Comparison of ENCODE assay signal across 1 cellular context in the genomic region with DNA sequence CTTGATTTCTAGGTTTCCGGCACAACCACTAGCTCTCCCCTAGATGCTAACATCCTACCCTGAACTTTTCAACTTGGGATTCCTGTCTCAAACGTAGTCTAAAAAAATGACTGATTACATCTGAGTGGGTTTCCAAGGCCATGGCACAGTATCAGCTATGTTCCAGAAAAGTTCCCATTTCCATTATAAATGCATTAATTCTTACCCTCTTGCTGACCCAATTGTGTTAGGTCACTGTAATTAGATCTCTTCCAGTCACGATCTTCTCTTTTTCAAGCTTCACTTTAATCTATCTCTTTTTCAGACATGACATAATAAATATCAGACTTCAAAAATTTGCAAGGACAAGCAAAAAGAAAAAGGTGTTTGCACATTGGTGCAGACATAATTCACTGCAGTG.
TF ChIP-seq lines count a peak whose summit lies in the region.

No MANE protein-coding gene starts in this region.

TF ChIP-seq in IMR-90, 13 proteins besides CTCF, POLR2A, EP300 and RAD21:
- TF ChIP-seq BHLHE40 (IDR thresholded peaks at IDR 0.05; ENCODE audit: low read depth, low read length): no peak
- no peak for TF ChIP-seq MAZ (IDR thresholded peaks at IDR 0.05; ENCODE audit: borderline replicate concordance, low read depth, low read length)
- no peak for TF ChIP-seq RCOR1 (IDR thresholded peaks at IDR 0.05; ENCODE audit: insufficient replicate concordance, low read length)
- no peak for TF ChIP-seq FOS (IDR thresholded peaks at IDR 0.05; ENCODE audit: low read depth, low read length)
- no peak for TF ChIP-seq MAFK (IDR thresholded peaks at IDR 0.05; ENCODE audit: low read depth, low read length)
- TF ChIP-seq RFX5 (IDR thresholded peaks at IDR 0.05; ENCODE audit: low read depth, low read length): no peak
- TF ChIP-seq, protein P1, sequence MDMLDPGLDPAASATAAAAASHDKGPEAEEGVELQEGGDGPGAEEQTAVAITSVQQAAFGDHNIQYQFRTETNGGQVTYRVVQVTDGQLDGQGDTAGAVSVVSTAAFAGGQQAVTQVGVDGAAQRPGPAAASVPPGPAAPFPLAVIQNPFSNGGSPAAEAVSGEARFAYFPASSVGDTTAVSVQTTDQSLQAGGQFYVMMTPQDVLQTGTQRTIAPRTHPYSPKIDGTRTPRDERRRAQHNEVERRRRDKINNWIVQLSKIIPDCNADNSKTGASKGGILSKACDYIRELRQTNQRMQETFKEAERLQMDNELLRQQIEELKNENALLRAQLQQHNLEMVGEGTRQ (IDR thresholded peaks at IDR 0.05; ENCODE audit: low read depth, low read length): no peak
- TF ChIP-seq CEBPB (IDR thresholded peaks at IDR 0.05; ENCODE audit: low read depth, low read length): no peak
- TF ChIP-seq MXI1 (IDR thresholded peaks at IDR 0.05; ENCODE audit: borderline replicate concordance, low read depth, low read length): no peak
- TF ChIP-seq NFE2L2 (IDR thresholded peaks at IDR 0.05; ENCODE audit: low read depth, low read length): no peak
